In genomic region chr13:43936630-43937029, GRCh38 we compare ENCODE assay signal across 15 cellular contexts.
"Had no signal": no experiment of that assay in that cellular context is flagged by ENCODE, and none has a peak within 500 bp of the region (broad histone marks: within the 10 kb centered on the region; RNA-seq: fewer than 3 reads in every experiment).

No MANE protein-coding gene starts in this region.

- H3K27ac ChIP-seq: gastrocnemius medialis, hepatocyte, testis had no signal

- H3K4me1 Mint-ChIP-seq: activated CD4-positive, alpha-beta memory T cell treated with anti-CD3 and anti-CD28 coated beads, Interleukin-2, amount 10 ng/mL, durations not matched to agents 7 days and 5 days; activated naive CD8-positive, alpha-beta T cell treated with anti-CD3 and anti-CD28 coated beads, Interleukin-2, amount 10 ng/mL, durations not matched to agents 7 days and 5 days; natural killer cell had no signal

- H3K9me3 Mint-ChIP-seq: activated CD4-positive, alpha-beta memory T cell treated with anti-CD3 and anti-CD28 coated beads, Interleukin-2, amount 10 ng/mL, durations not matched to agents 7 days and 5 days; activated naive CD8-positive, alpha-beta T cell treated with anti-CD3 and anti-CD28 coated beads, Interleukin-2, amount 10 ng/mL, durations not matched to agents 7 days and 5 days; activated T-cell treated with anti-CD3 and anti-CD28 coated beads, Interleukin-2, amount 50 U/mL, for 72 hours; natural killer cell; stimulated activated naive CD8-positive, alpha-beta T cell treated with anti-CD3 and anti-CD28 coated beads, Interleukin-15, Interleukin-2, amounts not matched to agents 100 ng/mL and 50 ng/mL, for 24 hours had no signal

- H2AFZ ChIP-seq: hepatocyte had no signal

- H3K27me3 ChIP-seq: gastrocnemius medialis, hepatocyte, testis had no signal

- H3K27ac Mint-ChIP-seq: activated CD4-positive, alpha-beta memory T cell treated with anti-CD3 and anti-CD28 coated beads, Interleukin-2, amount 10 ng/mL, durations not matched to agents 7 days and 5 days; activated naive CD8-positive, alpha-beta T cell treated with anti-CD3 and anti-CD28 coated beads, Interleukin-2, amount 10 ng/mL, durations not matched to agents 7 days and 5 days; activated T-cell treated with anti-CD3 and anti-CD28 coated beads, Interleukin-2, amount 50 U/mL, for 72 hours; natural killer cell; stimulated activated naive CD8-positive, alpha-beta T cell treated with anti-CD3 and anti-CD28 coated beads, Interleukin-15, Interleukin-2, amounts not matched to agents 100 ng/mL and 50 ng/mL, for 24 hours had no signal

- H3K36me3 Mint-ChIP-seq: activated naive CD8-positive, alpha-beta T cell treated with anti-CD3 and anti-CD28 coated beads, Interleukin-2, amount 10 ng/mL, durations not matched to agents 7 days and 5 days; natural killer cell had no signal

- H3K36me3 ChIP-seq: gastrocnemius medialis had no signal

- DNase-seq: activated CD4-positive, alpha-beta memory T cell treated with anti-CD3 and anti-CD28 coated beads, Interleukin-2, amount 10 ng/mL, durations not matched to agents 7 days and 5 days; activated CD8-positive, alpha-beta memory T cell treated with anti-CD3 and anti-CD28 coated beads, Interleukin-2, amount 50 U/mL, for 4 hours; activated naive CD8-positive, alpha-beta T cell treated with anti-CD3 and anti-CD28 coated beads, Interleukin-2, amount 10 ng/mL, durations not matched to agents 7 days and 5 days; activated T-cell treated with anti-CD3 and anti-CD28 coated beads, Interleukin-2, amount 50 U/mL, for 72 hours; aorta; effector CD4-positive, alpha-beta T cell; gastrocnemius medialis; natural killer cell; occipital lobe; stimulated activated CD4-positive, alpha-beta T cell treated with anti-CD3 and anti-CD28 coated beads, Interleukin-4, amount 100 ng/mL, for 1 hour; T-helper 9 cell; testis had no signal

- H3K4me3 ChIP-seq: gastrocnemius medialis, hepatocyte, lung, testis had no signal

- ATAC-seq: activated T-cell treated with anti-CD3 and anti-CD28 coated beads, Interleukin-2, amount 50 U/mL, for 72 hours; gastrocnemius medialis; natural killer cell had no signal

- H3K4me3 Mint-ChIP-seq: activated CD4-positive, alpha-beta memory T cell treated with anti-CD3 and anti-CD28 coated beads, Interleukin-2, amount 10 ng/mL, durations not matched to agents 7 days and 5 days; activated naive CD8-positive, alpha-beta T cell treated with anti-CD3 and anti-CD28 coated beads, Interleukin-2, amount 10 ng/mL, durations not matched to agents 7 days and 5 days; activated T-cell treated with anti-CD3 and anti-CD28 coated beads, Interleukin-2, amount 50 U/mL, for 72 hours; natural killer cell; stimulated activated naive CD8-positive, alpha-beta T cell treated with anti-CD3 and anti-CD28 coated beads, Interleukin-15, Interleukin-2, amounts not matched to agents 100 ng/mL and 50 ng/mL, for 24 hours had no signal

- H3K79me2 ChIP-seq: hepatocyte had no signal

- H3K4me2 ChIP-seq: hepatocyte had no signal
